29 cellular contexts compared by ENCODE assay signal in genomic region chr5:93430139-93430538, GRCh38.
"Had no signal": no experiment of that assay in that cellular context is flagged by ENCODE, and none has a peak within 500 bp of the region (broad histone marks: within the 10 kb centered on the region; RNA-seq: fewer than 3 reads in every experiment).

No MANE protein-coding gene starts in this region.

- H3K27ac Mint-ChIP-seq: mesothelial cell of epicardium; naive thymus-derived CD4-positive, alpha-beta T cell; natural killer cell treated with Interleukin-12 subunit alpha and Interleukin-12 subunit beta and Interleukin-15 and Interleukin-18, amount 100 ng/mL, for 72 hours; stimulated activated effector memory CD8-positive, alpha-beta T cell treated with anti-CD3 and anti-CD28 coated beads, Interleukin-12 subunit alpha, Interleukin-12 subunit beta, amount 100 ng/mL, for 72 hours; stimulated activated naive CD8-positive, alpha-beta T cell treated with anti-CD3 and anti-CD28 coated beads, Interleukin-15, Interleukin-2, amounts not matched to agents 100 ng/mL and 50 ng/mL, for 24 hours; type B pancreatic cell had no signal

- DNase-seq: hippocampal formation; kidney glomerular epithelial cell; left cardiac atrium; left lung; mesendoderm; mucosa of descending colon; naive thymus-derived CD4-positive, alpha-beta T cell; pancreas; posterior cingulate gyrus; retina; right cardiac atrium; stimulated activated CD4-positive, alpha-beta T cell treated with anti-CD3 and anti-CD28 coated beads, Interleukin-12 subunit alpha, Interleukin-12 subunit beta, amount 100 ng/mL, for 4 hours; stimulated activated CD4-positive, alpha-beta T cell treated with anti-CD3 and anti-CD28 coated beads, Interleukin-15, amount 100 ng/mL, for 24 hours; stimulated activated CD4-positive, alpha-beta T cell treated with anti-CD3 and anti-CD28 coated beads, Interleukin-2, amount 100 ng/mL, for 24 hours; stimulated activated CD4-positive, alpha-beta T cell treated with anti-CD3 and anti-CD28 coated beads, Interleukin-4, amount 100 ng/mL, for 24 hours; stimulated activated naive CD4-positive, alpha-beta T cell; uterus had no signal

- H3K4me3 Mint-ChIP-seq: mesothelial cell of epicardium; naive thymus-derived CD4-positive, alpha-beta T cell; natural killer cell treated with Interleukin-12 subunit alpha and Interleukin-12 subunit beta and Interleukin-15 and Interleukin-18, amount 100 ng/mL, for 72 hours; stimulated activated effector memory CD8-positive, alpha-beta T cell treated with anti-CD3 and anti-CD28 coated beads, Interleukin-12 subunit alpha, Interleukin-12 subunit beta, amount 100 ng/mL, for 72 hours; stimulated activated naive CD8-positive, alpha-beta T cell treated with anti-CD3 and anti-CD28 coated beads, Interleukin-15, Interleukin-2, amounts not matched to agents 100 ng/mL and 50 ng/mL, for 24 hours; type B pancreatic cell had no signal

- H3K36me3 ChIP-seq: left lung, pancreas, prostate gland, suprapubic skin, thoracic aorta, tibial nerve, uterus had no signal

- H3K4me1 Mint-ChIP-seq: naive thymus-derived CD4-positive, alpha-beta T cell; stimulated activated effector memory CD8-positive, alpha-beta T cell treated with anti-CD3 and anti-CD28 coated beads, Interleukin-12 subunit alpha, Interleukin-12 subunit beta, amount 100 ng/mL, for 72 hours had no signal

- H3K36me3 Mint-ChIP-seq: mesothelial cell of epicardium; naive thymus-derived CD4-positive, alpha-beta T cell; natural killer cell treated with Interleukin-12 subunit alpha and Interleukin-12 subunit beta and Interleukin-15 and Interleukin-18, amount 100 ng/mL, for 72 hours; stimulated activated effector memory CD8-positive, alpha-beta T cell treated with anti-CD3 and anti-CD28 coated beads, Interleukin-12 subunit alpha, Interleukin-12 subunit beta, amount 100 ng/mL, for 72 hours; type B pancreatic cell had no signal

- H3K4me1 ChIP-seq: left lung, pancreas, prostate gland, suprapubic skin, uterus had no signal

- H3K27ac ChIP-seq: left lung, pancreas, prostate gland, skin epidermis, suprapubic skin, thoracic aorta, tibial nerve, uterus had no signal

- H3K27me3 Mint-ChIP-seq: natural killer cell treated with Interleukin-12 subunit alpha and Interleukin-12 subunit beta and Interleukin-15 and Interleukin-18, amount 100 ng/mL, for 72 hours had no signal

- ATAC-seq: left cardiac atrium; left lung; mucosa of descending colon; naive thymus-derived CD4-positive, alpha-beta T cell; natural killer cell treated with Interleukin-12 subunit alpha and Interleukin-12 subunit beta and Interleukin-15 and Interleukin-18, amount 100 ng/mL, for 72 hours; pancreas; right cardiac atrium; sciatic nerve; stimulated activated effector memory CD8-positive, alpha-beta T cell treated with anti-CD3 and anti-CD28 coated beads, Interleukin-12 subunit alpha, Interleukin-12 subunit beta, amount 100 ng/mL, for 72 hours had no signal

- H3K9me3 Mint-ChIP-seq: mesothelial cell of epicardium; stimulated activated effector memory CD8-positive, alpha-beta T cell treated with anti-CD3 and anti-CD28 coated beads, Interleukin-12 subunit alpha, Interleukin-12 subunit beta, amount 100 ng/mL, for 72 hours; stimulated activated naive CD8-positive, alpha-beta T cell treated with anti-CD3 and anti-CD28 coated beads, Interleukin-15, Interleukin-2, amounts not matched to agents 100 ng/mL and 50 ng/mL, for 24 hours; type B pancreatic cell had no signal

- H3K9me3 ChIP-seq: left lung, mucosa of descending colon, pancreas, prostate gland, suprapubic skin, thoracic aorta, tibial nerve, uterus had no signal

- H3K27me3 ChIP-seq: left lung, pancreas, suprapubic skin, tibial nerve, uterus had no signal

- H3K4me3 ChIP-seq: left lung, lung, mucosa of descending colon, pancreas, prostate gland, skin epidermis, suprapubic skin, thoracic aorta, tibial nerve, uterus had no signal
